Comparison of ENCODE assay signal across 1 cellular context in the genomic region with DNA sequence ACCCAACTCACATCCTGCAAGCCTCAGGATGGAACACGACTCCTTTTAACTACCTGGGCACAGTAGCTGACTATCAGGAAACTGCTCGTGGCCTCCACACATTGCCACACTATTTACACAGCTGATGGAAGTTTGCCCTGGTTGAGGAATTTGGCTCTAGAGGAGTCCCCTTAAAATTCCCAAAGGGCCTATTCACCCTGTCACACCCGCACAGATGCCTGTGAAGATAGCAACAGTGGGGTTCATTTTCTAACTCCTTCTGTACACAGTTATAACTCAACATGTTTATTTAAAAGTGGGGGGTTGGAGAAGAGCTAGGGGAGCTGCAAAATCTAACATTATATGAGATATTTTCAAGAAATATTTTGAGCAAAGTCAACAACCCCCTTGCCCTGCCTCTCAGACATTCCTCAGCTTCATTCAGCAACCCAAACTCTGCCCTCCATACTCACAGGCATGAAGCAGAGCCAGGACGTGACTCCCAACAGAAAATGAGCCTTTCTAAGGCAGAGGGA.
TF ChIP-seq lines count a peak whose summit lies in the region.

No MANE protein-coding gene starts in this region.

TF ChIP-seq in SK-N-SH, 30 proteins besides CTCF, POLR2A, EP300 and RAD21 (continued from another document):
- TF ChIP-seq, protein P1, sequence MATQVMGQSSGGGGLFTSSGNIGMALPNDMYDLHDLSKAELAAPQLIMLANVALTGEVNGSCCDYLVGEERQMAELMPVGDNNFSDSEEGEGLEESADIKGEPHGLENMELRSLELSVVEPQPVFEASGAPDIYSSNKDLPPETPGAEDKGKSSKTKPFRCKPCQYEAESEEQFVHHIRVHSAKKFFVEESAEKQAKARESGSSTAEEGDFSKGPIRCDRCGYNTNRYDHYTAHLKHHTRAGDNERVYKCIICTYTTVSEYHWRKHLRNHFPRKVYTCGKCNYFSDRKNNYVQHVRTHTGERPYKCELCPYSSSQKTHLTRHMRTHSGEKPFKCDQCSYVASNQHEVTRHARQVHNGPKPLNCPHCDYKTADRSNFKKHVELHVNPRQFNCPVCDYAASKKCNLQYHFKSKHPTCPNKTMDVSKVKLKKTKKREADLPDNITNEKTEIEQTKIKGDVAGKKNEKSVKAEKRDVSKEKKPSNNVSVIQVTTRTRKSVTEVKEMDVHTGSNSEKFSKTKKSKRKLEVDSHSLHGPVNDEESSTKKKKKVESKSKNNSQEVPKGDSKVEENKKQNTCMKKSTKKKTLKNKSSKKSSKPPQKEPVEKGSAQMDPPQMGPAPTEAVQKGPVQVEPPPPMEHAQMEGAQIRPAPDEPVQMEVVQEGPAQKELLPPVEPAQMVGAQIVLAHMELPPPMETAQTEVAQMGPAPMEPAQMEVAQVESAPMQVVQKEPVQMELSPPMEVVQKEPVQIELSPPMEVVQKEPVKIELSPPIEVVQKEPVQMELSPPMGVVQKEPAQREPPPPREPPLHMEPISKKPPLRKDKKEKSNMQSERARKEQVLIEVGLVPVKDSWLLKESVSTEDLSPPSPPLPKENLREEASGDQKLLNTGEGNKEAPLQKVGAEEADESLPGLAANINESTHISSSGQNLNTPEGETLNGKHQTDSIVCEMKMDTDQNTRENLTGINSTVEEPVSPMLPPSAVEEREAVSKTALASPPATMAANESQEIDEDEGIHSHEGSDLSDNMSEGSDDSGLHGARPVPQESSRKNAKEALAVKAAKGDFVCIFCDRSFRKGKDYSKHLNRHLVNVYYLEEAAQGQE (IDR thresholded peaks at IDR 0.05; ENCODE audit: low read depth, low read length) = no peak
- no peak for TF ChIP-seq SMC3 (IDR thresholded peaks at IDR 0.05; ENCODE audit: low read depth, low read length)
- TF ChIP-seq YY1 (IDR thresholded peaks at IDR 0.05; ENCODE audit: low read depth) = no peak
- no peak for TF ChIP-seq USF2 (IDR thresholded peaks at IDR 0.05; ENCODE audit: borderline replicate concordance, low read depth, low read length)
- TF ChIP-seq RCOR1 (IDR thresholded peaks at IDR 0.05; ENCODE audit: low read length) = no peak
